20 cellular contexts compared by ENCODE assay signal in genomic region chr13:78194904-78195639, GRCh38.
DNase-seq lines count a peak whose midpoint lies in the region; ATAC-seq, FAIRE-seq and TF ChIP-seq lines count a peak whose summit lies in the region.
"Had no signal": no experiment of that assay in that cellular context is flagged by ENCODE, and none has a peak within 500 bp of the region (broad histone marks: within the 10 kb centered on the region; RNA-seq: fewer than 3 reads in every experiment).

No MANE protein-coding gene starts in this region.

- peak; percentile 16 for DNase-seq in AG10803 (ENCODE audit: low read depth)
- peak; percentile 46 for DNase-seq in LHCN-M2 (ENCODE audit: low read depth)
- peak; percentile 15 for DNase-seq in astrocyte of the hippocampus (ENCODE audit: low read depth, low spot score)
- DNase-seq in kidney glomerular epithelial cell (lab: John Stamatoyannopoulos, UW): peak; percentile 29
- DNase-seq in erythroblast (lab: John Stamatoyannopoulos, UW): no peak
- no peak for DNase-seq in effector memory CD4-positive, alpha-beta T cell
- no peak for DNase-seq in frontal cortex (ENCODE audit: low spot score in 2 of 2)
- DNase-seq: activated CD4-positive, alpha-beta memory T cell treated with anti-CD3 and anti-CD28 coated beads, Interleukin-2, amount 10 ng/mL, durations not matched to agents 7 days and 5 days; colonic mucosa; KG1; left colon; NCI-H187 treated with DMSO at 0.1 percent for 48 hours; NCI-H510A; nucleus accumbens; stimulated activated naive CD4-positive, alpha-beta T cell treated with Interleukin-2 at 50 U/mL for 16 hours; upper lobe of right lung had no signal

- no peak overlapping the region for H3K27ac ChIP-seq in effector memory CD4-positive, alpha-beta T cell (ENCODE audit: insufficient read depth, low read length, poor library complexity, severe bottlenecking)
- H3K27ac ChIP-seq: colonic mucosa, hepatocyte, upper lobe of right lung had no signal

- H3K9me3 ChIP-seq in effector memory CD4-positive, alpha-beta T cell (ENCODE audit: control insufficient read depth, low read length): no peaks in the 10 kb centered on the region
- H3K9me3 ChIP-seq: colonic mucosa, upper lobe of right lung had no signal

- no peak for TF ChIP-seq CTCF in AG10803 (conservative IDR thresholded peaks at IDR 0.05; ENCODE audit: low read length)

- no peaks in the 10 kb centered on the region for H3K27me3 ChIP-seq in effector memory CD4-positive, alpha-beta T cell (replicated peaks; ENCODE audit: control insufficient read depth, insufficient read depth, low read length, poor library complexity, severe bottlenecking)
- H3K27me3 ChIP-seq: colonic mucosa, hepatocyte, upper lobe of right lung had no signal

- H3K36me3 ChIP-seq in effector memory CD4-positive, alpha-beta T cell (ENCODE audit: control insufficient read depth, insufficient read depth, low read length): no peaks in the 10 kb centered on the region
- H3K36me3 ChIP-seq: colonic mucosa, upper lobe of right lung had no signal

- no peak for FAIRE-seq in frontal cortex (lab: Jason Lieb, UNC)
- FAIRE-seq: GM19239 had no signal

- no peak for ATAC-seq in HG03442 (IDR thresholded peaks at IDR 0.05; ENCODE audit: unreplicated experiment)
- ATAC-seq: activated T-helper 17 cell treated with anti-CD3 and anti-CD28 coated beads, Interleukin-2, amount 50 U/mL, for 72 hours; left colon; upper lobe of right lung had no signal

- TF ChIP-seq POLR2A in erythroblast (IDR thresholded peaks at IDR 0.05; ENCODE audit: low read length): no peak

- H3K4me3 ChIP-seq in AG10803 (ENCODE audit: low read length): no peak overlapping the region
- no peak overlapping the region for H3K4me3 ChIP-seq in effector memory CD4-positive, alpha-beta T cell (ENCODE audit: insufficient read depth, low read depth, low read length, poor library complexity, severe bottlenecking)
- H3K4me3 ChIP-seq: colonic mucosa, hepatocyte, upper lobe of right lung had no signal

- no peaks in the 10 kb centered on the region for H3K4me1 ChIP-seq in effector memory CD4-positive, alpha-beta T cell (ENCODE audit: control insufficient read depth, insufficient read depth, low read length, poor library complexity, severe bottlenecking)
- H3K4me1 ChIP-seq: colonic mucosa, upper lobe of right lung had no signal

Comparison
In these comparisons a context has a peak if more than half of its experiments do, and no peak if none do; other contexts are left out.
1. DNase-seq: peak in AG10803 (single experiment), LHCN-M2 (single experiment), astrocyte of the hippocampus (single experiment) and kidney glomerular epithelial cell (single experiment); none in erythroblast (0 of 2), effector memory CD4-positive, alpha-beta T cell (0 of 3) and frontal cortex (0 of 2).